In genomic region chr3:197305854-197306253, GRCh38 we compare ENCODE assay signal across 8 cellular contexts. TPM values are rescaled to one million over a fixed set of nuclear protein-coding genes. Genes with fewer than 3 reads are reported as not detected.
DNase-seq lines count a peak whose midpoint lies in the region; ATAC-seq and TF ChIP-seq lines count a peak whose summit lies in the region.

No MANE protein-coding gene starts in this region.

- POLR2A ChIA-PET in CD4-positive, alpha-beta memory T cell (lab: Charles Lee; ENCODE audit: partially characterized antibody): no interaction called here

- H3K36me3 ChIP-seq in CD4-positive, alpha-beta memory T cell (ENCODE audit: insufficient read depth, low read length): no peaks in the 10 kb centered on the region
- no peaks in the 10 kb centered on the region for H3K36me3 ChIP-seq in suprapubic skin

- TF ChIP-seq EP300 in suprapubic skin (IDR thresholded peaks at IDR 0.05): no peak

- WGBS in suprapubic skin: 56% methylated on average over 1 of the region's 1 CpG

- no peak for TF ChIP-seq CTCF in suprapubic skin (IDR thresholded peaks at IDR 0.05)

- intact Hi-C loops in CD4-positive, alpha-beta memory T cell (cut with micrococcal nuclease): no loop called here

- peaks cover 5 to 10% of the 10 kb centered on the region in 2 donors for H3K27me3 Mint-ChIP-seq in CD4-positive, alpha-beta memory T cell
- peaks cover 12% of the 10 kb centered on the region for H3K27me3 Mint-ChIP-seq in central memory CD8-positive, alpha-beta T cell

- TF ChIP-seq POLR2A in suprapubic skin (IDR thresholded peaks at IDR 0.05): no peak

- no peaks in the 10 kb centered on the region for H3K36me3 Mint-ChIP-seq in CD4-positive, alpha-beta memory T cell
- peaks cover 4% of the 10 kb centered on the region for H3K36me3 Mint-ChIP-seq in central memory CD8-positive, alpha-beta T cell (ENCODE audit: insufficient read depth)

- CTCF ChIA-PET in CD4-positive, alpha-beta memory T cell (lab: Charles Lee; ENCODE audit: partially characterized antibody): no interaction called here

- no peak overlapping the region for H3K27ac ChIP-seq in CD4-positive, alpha-beta memory T cell (ENCODE audit: low read depth, low read length)
- no peak overlapping the region for H3K27ac ChIP-seq in suprapubic skin

- DNase-seq in CD4-positive, alpha-beta memory T cell: peak in 3 of 5 donors; percentile 20 to 39 (median 23)
- peak in 1 of 2 donors; percentile 30 for DNase-seq in central memory CD8-positive, alpha-beta T cell (ENCODE audit: low spot score in 2 of 2)
- DNase-seq in NCI-H146 (lab: John Stamatoyannopoulos, UW) (no peak), medulla oblongata (ENCODE audit: extremely low spot score) (no peak), suprapubic skin (ENCODE audit: low spot score in 2 of 2) (no peak), pons (ENCODE audit: low spot score) (no peak)

- H3K9me3 ChIP-seq in CD4-positive, alpha-beta memory T cell (ENCODE audit: control insufficient read depth in 1 of 2, low read length in 2 of 2): no peaks in the 10 kb centered on the region
- H3K9me3 ChIP-seq in suprapubic skin: no peaks in the 10 kb centered on the region

- peaks cover 3% of the 10 kb centered on the region for H3K27me3 ChIP-seq in CD4-positive, alpha-beta memory T cell (ENCODE audit: insufficient read depth, low read length)
- no peaks in the 10 kb centered on the region for H3K27me3 ChIP-seq in suprapubic skin

- peaks cover 3 to 10% (median 4%) of the 10 kb centered on the region in 4 donors for H3K4me1 Mint-ChIP-seq in CD4-positive, alpha-beta memory T cell
- peaks cover 29% of the 10 kb centered on the region for H3K4me1 Mint-ChIP-seq in central memory CD8-positive, alpha-beta T cell

- H3K4me1 ChIP-seq in CD4-positive, alpha-beta memory T cell (ENCODE audit: insufficient read depth, low read length): no peaks in the 10 kb centered on the region
- H3K4me1 ChIP-seq in suprapubic skin: peaks cover 8% of the 10 kb centered on the region

- no peak overlapping the region for H3K4me3 ChIP-seq in CD4-positive, alpha-beta memory T cell (ENCODE audit: low read length in 2 of 2)
- H3K4me3 ChIP-seq in suprapubic skin: no peak overlapping the region

- ATAC-seq in GM19351 (IDR thresholded peaks at IDR 0.05; ENCODE audit: unreplicated experiment): peak; percentile 95
- ATAC-seq in HG03175 (IDR thresholded peaks at IDR 0.05; ENCODE audit: unreplicated experiment): peak; percentile 87
- ATAC-seq in central memory CD8-positive, alpha-beta T cell (replicated peaks; ENCODE audit: extremely low read depth, poor library complexity, severe bottlenecking): peak; percentile 99

- peak overlapping the region in 1 of 8 donors; percentile 3 for H3K4me3 Mint-ChIP-seq in CD4-positive, alpha-beta memory T cell
- peak overlapping the region; percentile 35 for H3K4me3 Mint-ChIP-seq in central memory CD8-positive, alpha-beta T cell

- no peaks in the 10 kb centered on the region for H3K9me3 Mint-ChIP-seq in CD4-positive, alpha-beta memory T cell
- no peaks in the 10 kb centered on the region for H3K9me3 Mint-ChIP-seq in central memory CD8-positive, alpha-beta T cell

- no peak overlapping the region for H3K27ac Mint-ChIP-seq in CD4-positive, alpha-beta memory T cell
- H3K27ac Mint-ChIP-seq in central memory CD8-positive, alpha-beta T cell (ENCODE audit: low read depth): no peak overlapping the region

RNA-seq across cellular contexts. Expression of gene DLG1, which starts 7.4 kb away (rescaled TPM):
- total RNA-seq in CD4-positive, alpha-beta memory T cell: 10 to 100 TPM; 86.8 to 92.1 TPM
- polyA plus RNA-seq in CD4-positive, alpha-beta memory T cell: 10 to 100 TPM; 21.4 to 35.5 TPM
- 100 to 1,000 TPM in 2 of 4 donors, 10 to 100 TPM in 2; 86.2 to 140 (median 103) TPM for total RNA-seq in suprapubic skin

Comparison
In these comparisons a context has a peak if more than half of its experiments do, and no peak if none do; other contexts are left out.
1. DNase-seq: peak in CD4-positive, alpha-beta memory T cell (3 of 5); none in NCI-H146 (single experiment), medulla oblongata (single experiment), suprapubic skin (0 of 2) and pons (single experiment).
2. Peak in every context shown above with its lines, with median percentiles within 50 percentile points of each other: ATAC-seq.